Comparison of ENCODE assay signal across 8 cellular contexts in the genomic region with DNA sequence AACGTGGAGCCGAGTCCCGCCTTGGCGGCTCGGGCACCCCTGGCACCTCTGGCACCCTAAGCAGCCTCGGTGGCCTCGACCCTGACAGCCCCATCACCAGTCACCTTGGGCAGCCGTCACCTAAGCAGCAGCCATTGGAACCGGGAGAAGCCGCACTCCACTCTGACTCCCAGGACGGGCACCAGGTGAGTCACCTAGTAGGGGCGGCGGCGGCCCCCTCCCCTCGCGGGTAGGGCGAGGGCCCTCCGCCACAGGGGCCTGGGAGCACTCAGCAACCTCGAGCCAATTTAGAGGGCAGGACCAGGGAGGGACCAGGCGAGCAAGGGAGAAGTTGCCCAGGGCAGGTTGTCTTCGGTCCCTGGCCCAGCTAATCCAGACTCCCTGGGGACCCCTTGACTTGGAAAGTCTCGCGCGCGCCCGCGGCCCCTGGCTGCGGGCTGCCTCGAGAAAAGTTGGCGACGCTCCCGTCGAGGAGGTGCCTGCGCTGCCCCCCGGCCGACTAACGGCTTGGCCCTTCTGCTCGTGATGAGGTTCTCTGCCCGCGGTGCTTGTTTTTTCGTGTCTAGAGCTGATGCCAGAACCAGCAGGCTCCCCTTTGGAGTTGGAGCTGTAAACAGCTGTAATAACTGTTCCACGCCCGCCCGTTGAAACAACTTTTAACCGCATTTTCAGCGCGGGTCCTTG. TPM values are rescaled to one million over a fixed set of nuclear protein-coding genes. Genes with fewer than 3 reads are reported as not detected.
DNase-seq lines count a peak whose midpoint lies in the region; ATAC-seq and TF ChIP-seq lines count a peak whose summit lies in the region.

No MANE protein-coding gene starts in this region.

- H3K27ac ChIP-seq in thymus (ENCODE audit: low read depth): peak overlapping the region; percentile 5

- H3K27ac Mint-ChIP-seq in dendritic cell treated with granulocyte-macrophage colony-stimulating factor and Interleukin-4, amounts not matched to agents 40 ng/mL and 50 ng/mL, for 4 days: peak overlapping the region; percentile 51
- no peak overlapping the region for H3K27ac Mint-ChIP-seq in memory B cell

- no peaks in the 10 kb centered on the region for H3K36me3 ChIP-seq in thymus (ENCODE audit: control insufficient read depth, insufficient read depth)

- H3K27me3 ChIP-seq in thymus (ENCODE audit: control insufficient read depth, insufficient read depth): peaks cover 6% of the 10 kb centered on the region

- under 1% methylated on average over 47 of the region's 47 CpGs for WGBS in thymus

- H3K36me3 Mint-ChIP-seq in dendritic cell treated with granulocyte-macrophage colony-stimulating factor and Interleukin-4, amounts not matched to agents 40 ng/mL and 50 ng/mL, for 4 days (ENCODE audit: low read depth): no peaks in the 10 kb centered on the region
- H3K36me3 Mint-ChIP-seq in memory B cell: no peaks in the 10 kb centered on the region

- peaks cover 5% of the 10 kb centered on the region for H3K4me1 Mint-ChIP-seq in dendritic cell treated with granulocyte-macrophage colony-stimulating factor and Interleukin-4, amounts not matched to agents 40 ng/mL and 50 ng/mL, for 4 days (ENCODE audit: low read depth)
- no peaks in the 10 kb centered on the region for H3K4me1 Mint-ChIP-seq in memory B cell

- no peaks in the 10 kb centered on the region for H3K4me1 ChIP-seq in thymus (ENCODE audit: control insufficient read depth, insufficient read depth, low read length)

- DNase-seq in memory B cell (ENCODE audit: low spot score in 2 of 2) (no peak), NCI-H526 treated with DMSO at 0.1 percent for 48 hours (lab: John Stamatoyannopoulos, UW) (no peak)

- ATAC-seq in GM19397 (IDR thresholded peaks at IDR 0.05; ENCODE audit: unreplicated experiment): peak; percentile 20
- peak; percentile 12 for ATAC-seq in SK-N-SH treated with all-trans-retinoic acid at 6 μM for 48 hours
- ATAC-seq in memory B cell (ENCODE audit: low read depth): no peak
- no peak for ATAC-seq in HG03571 (IDR thresholded peaks at IDR 0.05; ENCODE audit: unreplicated experiment)
- no peak for ATAC-seq in HG02852 (IDR thresholded peaks at IDR 0.05; ENCODE audit: unreplicated experiment)

- intact Hi-C loops in dendritic cell treated with granulocyte-macrophage colony-stimulating factor and Interleukin-4, amounts not matched to agents 40 ng/mL and 50 ng/mL, for 4 days (cut with micrococcal nuclease): loop anchor here (5.0 kb wide), 2 partner anchors 79 to 516 kb away; partner anchors contain the start of gene IGBP1

- peak overlapping the region; percentile 81 for H3K4me3 Mint-ChIP-seq in dendritic cell treated with granulocyte-macrophage colony-stimulating factor and Interleukin-4, amounts not matched to agents 40 ng/mL and 50 ng/mL, for 4 days
- H3K4me3 Mint-ChIP-seq in memory B cell: peak overlapping the region; percentile 79

- H3K9me3 ChIP-seq in thymus (ENCODE audit: control insufficient read depth): no peaks in the 10 kb centered on the region

- peak overlapping the region; percentile 6 for H3K4me3 ChIP-seq in thymus (ENCODE audit: low read length)

- H3K27me3 Mint-ChIP-seq in dendritic cell treated with granulocyte-macrophage colony-stimulating factor and Interleukin-4, amounts not matched to agents 40 ng/mL and 50 ng/mL, for 4 days: peaks cover 29% of the 10 kb centered on the region
- peaks cover 7% of the 10 kb centered on the region for H3K27me3 Mint-ChIP-seq in memory B cell

- H3K9me3 Mint-ChIP-seq in dendritic cell treated with granulocyte-macrophage colony-stimulating factor and Interleukin-4, amounts not matched to agents 40 ng/mL and 50 ng/mL, for 4 days: no peaks in the 10 kb centered on the region
- no peaks in the 10 kb centered on the region for H3K9me3 Mint-ChIP-seq in memory B cell

TF ChIP-seq in SK-N-SH treated with all-trans-retinoic acid at 6 μM for 48 hours, 23 proteins besides CTCF, POLR2A, EP300 and RAD21:
- TF ChIP-seq ZFP30 (CRISPR knock-in tag; IDR thresholded peaks at IDR 0.05) (no peak), OSR1 (CRISPR knock-in tag; IDR thresholded peaks at IDR 0.05) (no peak), ZNF8 (CRISPR knock-in tag; IDR thresholded peaks at IDR 0.05) (no peak), ZNF70 (CRISPR knock-in tag; IDR thresholded peaks at IDR 0.05) (no peak)
- TF ChIP-seq, protein P1, sequence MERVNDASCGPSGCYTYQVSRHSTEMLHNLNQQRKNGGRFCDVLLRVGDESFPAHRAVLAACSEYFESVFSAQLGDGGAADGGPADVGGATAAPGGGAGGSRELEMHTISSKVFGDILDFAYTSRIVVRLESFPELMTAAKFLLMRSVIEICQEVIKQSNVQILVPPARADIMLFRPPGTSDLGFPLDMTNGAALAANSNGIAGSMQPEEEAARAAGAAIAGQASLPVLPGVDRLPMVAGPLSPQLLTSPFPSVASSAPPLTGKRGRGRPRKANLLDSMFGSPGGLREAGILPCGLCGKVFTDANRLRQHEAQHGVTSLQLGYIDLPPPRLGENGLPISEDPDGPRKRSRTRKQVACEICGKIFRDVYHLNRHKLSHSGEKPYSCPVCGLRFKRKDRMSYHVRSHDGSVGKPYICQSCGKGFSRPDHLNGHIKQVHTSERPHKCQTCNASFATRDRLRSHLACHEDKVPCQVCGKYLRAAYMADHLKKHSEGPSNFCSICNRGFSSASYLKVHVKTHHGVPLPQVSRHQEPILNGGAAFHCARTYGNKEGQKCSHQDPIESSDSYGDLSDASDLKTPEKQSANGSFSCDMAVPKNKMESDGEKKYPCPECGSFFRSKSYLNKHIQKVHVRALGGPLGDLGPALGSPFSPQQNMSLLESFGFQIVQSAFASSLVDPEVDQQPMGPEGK (CRISPR knock-in tag; IDR thresholded peaks at IDR 0.05; ENCODE audit: borderline replicate concordance): no peak

RNA-seq across cellular contexts. Expression of gene EDA, which starts 0.7 kb away (rescaled TPM):
- polyA plus RNA-seq in thymus: 1.5 TPM

Comparison
In these comparisons a context has a peak if more than half of its experiments do, and no peak if none do; other contexts are left out.
1. ATAC-seq: peak in GM19397 (single experiment) and SK-N-SH treated with all-trans-retinoic acid at 6 μM for 48 hours (single experiment); none in memory B cell (single experiment), HG03571 (single experiment) and HG02852 (single experiment).